In the genomic region with DNA sequence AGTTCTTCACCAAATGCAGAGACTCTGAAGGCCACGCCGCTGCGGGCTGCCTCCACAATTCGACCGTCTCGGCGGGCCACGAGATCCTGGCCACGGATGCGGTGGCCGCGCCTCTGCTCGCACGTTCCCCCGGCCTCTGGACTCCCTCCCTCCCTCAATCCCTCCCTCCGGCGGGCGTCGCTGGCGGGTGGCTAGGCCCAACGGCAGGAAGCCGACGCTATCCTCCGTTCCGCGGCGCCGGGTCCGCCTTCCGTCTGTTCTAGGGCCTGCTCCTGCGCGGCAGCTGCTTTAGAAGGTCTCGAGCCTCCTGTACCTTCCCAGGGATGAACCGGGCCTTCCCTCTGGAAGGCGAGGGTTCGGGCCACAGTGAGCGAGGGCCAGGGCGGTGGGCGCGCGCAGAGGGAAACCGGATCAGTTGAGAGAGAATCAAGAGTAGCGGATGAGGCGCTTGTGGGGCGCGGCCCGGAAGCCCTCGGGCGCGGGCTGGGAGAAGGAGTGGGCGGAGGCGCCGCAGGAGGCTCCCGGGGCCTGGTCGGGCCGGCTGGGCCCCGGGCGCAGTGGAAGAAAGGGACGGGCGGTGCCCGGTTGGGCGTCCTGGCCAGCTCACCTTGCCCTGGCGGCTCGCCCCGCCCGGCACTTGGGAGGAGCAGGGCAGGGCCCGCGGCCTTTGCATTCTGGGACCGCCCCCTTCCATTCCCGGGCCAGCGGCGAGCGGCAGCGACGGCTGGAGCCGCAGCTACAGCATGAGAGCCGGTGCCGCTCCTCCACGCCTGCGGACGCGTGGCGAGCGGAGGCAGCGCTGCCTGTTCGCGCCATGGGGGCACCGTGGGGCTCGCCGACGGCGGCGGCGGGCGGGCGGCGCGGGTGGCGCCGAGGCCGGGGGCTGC, we compare ENCODE assay signal across 8 cellular contexts. TPM values are rescaled to one million over a fixed set of nuclear protein-coding genes. Genes with fewer than 3 reads are reported as not detected.
DNase-seq lines count a peak whose midpoint lies in the region; ATAC-seq and TF ChIP-seq lines count a peak whose summit lies in the region.

A gene with protein sequence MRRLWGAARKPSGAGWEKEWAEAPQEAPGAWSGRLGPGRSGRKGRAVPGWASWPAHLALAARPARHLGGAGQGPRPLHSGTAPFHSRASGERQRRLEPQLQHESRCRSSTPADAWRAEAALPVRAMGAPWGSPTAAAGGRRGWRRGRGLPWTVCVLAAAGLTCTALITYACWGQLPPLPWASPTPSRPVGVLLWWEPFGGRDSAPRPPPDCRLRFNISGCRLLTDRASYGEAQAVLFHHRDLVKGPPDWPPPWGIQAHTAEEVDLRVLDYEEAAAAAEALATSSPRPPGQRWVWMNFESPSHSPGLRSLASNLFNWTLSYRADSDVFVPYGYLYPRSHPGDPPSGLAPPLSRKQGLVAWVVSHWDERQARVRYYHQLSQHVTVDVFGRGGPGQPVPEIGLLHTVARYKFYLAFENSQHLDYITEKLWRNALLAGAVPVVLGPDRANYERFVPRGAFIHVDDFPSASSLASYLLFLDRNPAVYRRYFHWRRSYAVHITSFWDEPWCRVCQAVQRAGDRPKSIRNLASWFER (plus strand): TSS at position 227 of the 887 bp plus-strand sequence. CDS start 213 bp downstream, at position 440.

- intact Hi-C loops in IMR-90 (cut with micrococcal nuclease) = no loop called here

- H3K4me2 ChIP-seq in DND-41 (ENCODE audit: insufficient read depth, low read length) (peak within 1 kb of the TSS; percentile 83), IMR-90 (ENCODE audit: low read depth, low read length) (peak within 1 kb of the TSS; percentile 90), neuronal stem cell (ENCODE audit: insufficient read depth, low read length, poor library complexity, severe bottlenecking) (peak within 1 kb of the TSS; percentile 88)

- in situ Hi-C loops in IMR-90 (cut with MboI; ENCODE audit: low sequenced_read_pairs) = no loop called here

- TF ChIP-seq CTCF in DND-41 (IDR thresholded peaks at IDR 0.05; ENCODE audit: borderline replicate concordance, extremely low read depth, low read length, poor library complexity, severe bottlenecking) = peak; percentile 12
- no peak for TF ChIP-seq CTCF in IMR-90 (conservative IDR thresholded peaks at IDR 0.05; ENCODE audit: low read depth, low read length)
- no peak for TF ChIP-seq CTCF in RWPE2 (IDR thresholded peaks at IDR 0.05; ENCODE audit: poor library complexity, severe bottlenecking)
- TF ChIP-seq CTCF in foreskin keratinocyte (conservative IDR thresholded peaks at IDR 0.05) = peak; percentile 6

- H3K27me3 ChIP-seq in DND-41 (ENCODE audit: insufficient read depth, low read length, poor library complexity) (no peaks in the 10 kb centered on the region), IMR-90 (ENCODE audit: control insufficient read depth, insufficient read depth, low read length) (peaks cover 3% of the 10 kb centered on the region; the same call in 1 of the 2 replicates), RWPE2 (ENCODE audit: insufficient read depth, poor library complexity, severe bottlenecking) (no peaks in the 10 kb centered on the region), foreskin keratinocyte (no peaks in the 10 kb centered on the region), neuronal stem cell (ENCODE audit: control insufficient read depth in 3 of 3, insufficient read depth in 3 of 3, low read depth in 1 of 3, low read length in 3 of 3) (peaks cover 8 to 76% (median 25%) of the 10 kb centered on the region in 3 experiments)

- H2BK120ac ChIP-seq in IMR-90 (ENCODE audit: low read depth, low read length) (peak within 1 kb of the TSS; percentile 87), neuronal stem cell (ENCODE audit: low read depth, low read length) (no peak within 1 kb of the TSS)

- H3K18ac ChIP-seq in IMR-90 (ENCODE audit: low read depth, low read length) = peak within 1 kb of the TSS; percentile 91
- peak within 1 kb of the TSS; percentile 98 for H3K18ac ChIP-seq in neuronal stem cell (ENCODE audit: low read length)

- peak within 1 kb of the TSS; percentile 96 for H4K5ac ChIP-seq in IMR-90 (ENCODE audit: low read depth, low read length)

- ATAC-seq in DND-41 (ENCODE audit: insufficient read depth, low read depth) (peak; percentile 83), GM21529 (IDR thresholded peaks at IDR 0.05; ENCODE audit: unreplicated experiment) (peak; percentile 86), IMR-90 (ENCODE audit: low read depth) (peak; percentile 88), RWPE2 (ENCODE audit: low read depth) (peak; percentile 90), foreskin keratinocyte (peak; percentile 78)

- no peak within 1 kb of the TSS for H2AK5ac ChIP-seq in IMR-90 (ENCODE audit: low read depth, low read length)
- no peak within 1 kb of the TSS for H2AK5ac ChIP-seq in neuronal stem cell (ENCODE audit: low read depth, low read length)

- H2BK15ac ChIP-seq in IMR-90 (ENCODE audit: low read depth, low read length) = peak within 1 kb of the TSS; percentile 0; the same call in 1 of the 3 replicates
- peak within 1 kb of the TSS; percentile 98 for H2BK15ac ChIP-seq in neuronal stem cell (ENCODE audit: low read length)

- H3K14ac ChIP-seq in IMR-90 (replicated peaks; ENCODE audit: low read depth, low read length) (peak within 1 kb of the TSS; percentile 86), neuronal stem cell (ENCODE audit: low read length) (peak within 1 kb of the TSS; percentile 86)

- H3K27ac ChIP-seq in DND-41 (ENCODE audit: low read length) (peak within 1 kb of the TSS; percentile 97), IMR-90 (ENCODE audit: insufficient read depth, low read length) (peak within 1 kb of the TSS; percentile 99), RWPE2 (ENCODE audit: poor library complexity, severe bottlenecking) (peak within 1 kb of the TSS; percentile 66), foreskin keratinocyte (peak within 1 kb of the TSS; percentile 43), neuronal stem cell (replicated peaks; ENCODE audit: low read length) (peak within 1 kb of the TSS; percentile 37)

- H3K23ac ChIP-seq in IMR-90 (ENCODE audit: low read depth, low read length) = peak within 1 kb of the TSS; percentile 41
- peak within 1 kb of the TSS; percentile 97 for H3K23ac ChIP-seq in neuronal stem cell (ENCODE audit: low read depth, low read length, poor library complexity)

- H3K79me1 ChIP-seq in IMR-90 (ENCODE audit: low read depth in 1 of 2, low read length in 2 of 2) = peaks cover 12 to 28% of the 10 kb centered on the region in 2 experiments
- no peaks in the 10 kb centered on the region for H3K79me1 ChIP-seq in neuronal stem cell (ENCODE audit: low read depth, low read length)

- peaks cover 5% of the 10 kb centered on the region for H3K9me1 ChIP-seq in IMR-90 (ENCODE audit: insufficient read depth, low read length)

- H3K4me1 ChIP-seq in DND-41 (ENCODE audit: insufficient read depth, low read length) = peaks cover 55% of the 10 kb centered on the region
- peaks cover 6% of the 10 kb centered on the region for H3K4me1 ChIP-seq in IMR-90 (ENCODE audit: control insufficient read depth, insufficient read depth, low read length)
- H3K4me1 ChIP-seq in RWPE2 (ENCODE audit: insufficient read depth, poor library complexity, severe bottlenecking) = peaks cover 7% of the 10 kb centered on the region
- H3K4me1 ChIP-seq in foreskin keratinocyte = no peaks in the 10 kb centered on the region
- peaks cover 0 to 4% of the 10 kb centered on the region in 2 donors for H3K4me1 ChIP-seq in neuronal stem cell (ENCODE audit: control insufficient read depth in 2 of 2, insufficient read depth in 1 of 2, low read depth in 1 of 2, low read length in 2 of 2)

- H3K9me3 ChIP-seq in DND-41 (ENCODE audit: insufficient read depth, low read length, severe bottlenecking) (no peaks in the 10 kb centered on the region), IMR-90 (ENCODE audit: control insufficient read depth, insufficient read depth, low read length) (no peaks in the 10 kb centered on the region), RWPE2 (ENCODE audit: severe bottlenecking) (no peaks in the 10 kb centered on the region), neuronal stem cell (replicated peaks in 1 of 2; ENCODE audit: control insufficient read depth in 2 of 2, insufficient read depth in 1 of 2, low read depth in 1 of 2, low read length in 2 of 2) (peaks cover 0 to 6% of the 10 kb centered on the region in 2 donors)

- peaks cover 45% of the 10 kb centered on the region for H3K79me2 ChIP-seq in DND-41 (ENCODE audit: insufficient read depth, low read length)

- H3K4ac ChIP-seq in IMR-90 (ENCODE audit: low read depth, low read length) (peak within 1 kb of the TSS; percentile 95), neuronal stem cell (ENCODE audit: low read length) (peak within 1 kb of the TSS; percentile 27)

- peak within 1 kb of the TSS; percentile 89 for H3K9ac ChIP-seq in DND-41 (ENCODE audit: low read depth, low read length)
- peak within 1 kb of the TSS; percentile 97 for H3K9ac ChIP-seq in IMR-90 (ENCODE audit: low read depth, low read length)
- H3K9ac ChIP-seq in neuronal stem cell (ENCODE audit: low read depth, low read length, poor library complexity) = peak within 1 kb of the TSS; percentile 91

- POLR2A ChIA-PET in IMR-90 (lab: Charles Lee; ENCODE audit: unreplicated experiment) = interaction anchor here (0.5 to 0.7 kb wide), 3 partner anchors 16 to 1488 kb away, joined by 3 to 7 read pairs (median 7); a partner anchor contains a TSS

- peak within 1 kb of the TSS; percentile 32; the same call in 1 of the 2 replicates for H2BK20ac ChIP-seq in IMR-90 (ENCODE audit: low read depth, low read length)

- H4K91ac ChIP-seq in IMR-90 (ENCODE audit: insufficient read depth, low read depth, low read length) (peak within 1 kb of the TSS; percentile 95), neuronal stem cell (ENCODE audit: low read depth, low read length, poor library complexity) (peak within 1 kb of the TSS; percentile 66)

- H3K56ac ChIP-seq in IMR-90 (ENCODE audit: extremely low read depth, insufficient read depth, low read length) = peak within 1 kb of the TSS; percentile 66

- CTCF ChIA-PET in IMR-90 (lab: Yijun Ruan, JAX) = interaction anchor here (0.6 kb wide), 1 partner anchor 258 kb away, joined by 4 read pairs; no protein-coding TSS in a partner anchor

- H3K36me3 ChIP-seq in DND-41 (ENCODE audit: insufficient read depth, low read length) (peaks cover 18% of the 10 kb centered on the region), IMR-90 (ENCODE audit: control insufficient read depth, insufficient read depth, low read length) (peaks cover 2% of the 10 kb centered on the region; the same call in 1 of the 2 replicates), RWPE2 (ENCODE audit: low read depth) (no peaks in the 10 kb centered on the region), neuronal stem cell (replicated peaks in 1 of 2; ENCODE audit: control insufficient read depth in 2 of 2, insufficient read depth in 2 of 2, low read length in 2 of 2) (no peaks in the 10 kb centered on the region)

- dilution Hi-C loops in IMR-90 (cut with HindIII; ENCODE audit: low sequenced_read_pairs, unreplicated experiment) = no loop called here

- BruUV-seq in IMR-90 (replicated peaks; lab: Mats Ljungman, UMichigan) = no TSS peak

- no peak for TF ChIP-seq RAD21 in IMR-90 (IDR thresholded peaks at IDR 0.05; ENCODE audit: low read length)

- DNase-seq in DND-41 (peak; percentile 82), IMR-90 (peak; percentile 74), RWPE2 (ENCODE audit: low spot score) (peak; percentile 82), foreskin keratinocyte (peak; percentile 48 to 68), neuronal stem cell (ENCODE audit: low spot score) (peak; percentile 72), superior temporal gyrus (ENCODE audit: extremely low spot score) (peak; percentile 74)
- peak; percentile 58 for DNase-seq in activated gamma-delta T cell treated with anti-CD3 and anti-CD28 coated beads, Interleukin-2, amount 50 U/mL, for 16 hours (ENCODE audit: low read depth)

- peak within 1 kb of the TSS; percentile 55 to 71 for H3K4me3 ChIP-seq in DND-41 (ENCODE audit: low read depth in 1 of 2, low read length in 2 of 2)
- peak within 1 kb of the TSS; percentile 69 for H3K4me3 ChIP-seq in IMR-90 (ENCODE audit: insufficient read depth, low read depth, low read length)
- H3K4me3 ChIP-seq in RWPE2 (ENCODE audit: severe bottlenecking) = peak within 1 kb of the TSS; percentile 42
- H3K4me3 ChIP-seq in neuronal stem cell (ENCODE audit: low read length in 2 of 2) = peak within 1 kb of the TSS; percentile 45 to 87

- H4K20me1 ChIP-seq in DND-41 (ENCODE audit: insufficient read depth, low read length) (peaks cover 4% of the 10 kb centered on the region; the same call in 1 of the 2 replicates), IMR-90 (ENCODE audit: insufficient read depth, low read length) (peaks cover 10% of the 10 kb centered on the region; the same call in 1 of the 2 replicates)

- peak within 1 kb of the TSS; percentile 91 for H2BK5ac ChIP-seq in IMR-90 (ENCODE audit: low read depth, low read length, poor library complexity, severe bottlenecking)
- no peak within 1 kb of the TSS for H2BK5ac ChIP-seq in neuronal stem cell (ENCODE audit: low read length)

- H4K8ac ChIP-seq in IMR-90 (ENCODE audit: low read depth in 2 of 2, low read length in 2 of 2) = peak within 1 kb of the TSS; percentile 87 to 94
- H4K8ac ChIP-seq in neuronal stem cell (ENCODE audit: low read depth, low read length) = peak within 1 kb of the TSS; percentile 57

- peak within 1 kb of the TSS; percentile 92 for H2AK9ac ChIP-seq in IMR-90 (replicated peaks; ENCODE audit: low read depth, low read length, poor library complexity)

- TF ChIP-seq POLR2A in IMR-90 (IDR thresholded peaks at IDR 0.05; ENCODE audit: low read depth, low read length) = peak; percentile 64

- peak within 1 kb of the TSS; percentile 66 for H2BK12ac ChIP-seq in neuronal stem cell (ENCODE audit: low read length)

- WGBS in IMR-90 (ENCODE audit: extremely low coverage in 2 of 2, insufficient read length in 1 of 2), 2 experiments = 3% methylated on average over 34 of the region's 101 CpGs; no CpG with 5 or more reads in 1 of the 2 experiments
- WGBS in neuronal stem cell (ENCODE audit: extremely low coverage in 2 of 2, insufficient read length in 2 of 2, insufficient replicate concordance in 1 of 2), 2 donors = no CpG with 5 or more reads among the region's 101 CpGs

- H2AFZ ChIP-seq in DND-41 (ENCODE audit: low read depth, low read length) = peak within 1 kb of the TSS; percentile 93
- peak within 1 kb of the TSS; percentile 98 for H2AFZ ChIP-seq in IMR-90 (replicated peaks; ENCODE audit: low read length, poor library complexity)
- H2AFZ ChIP-seq in neuronal stem cell (ENCODE audit: low read length) = peak within 1 kb of the TSS; percentile 96

RNA-seq across cellular contexts. Expression of the gene that starts here (rescaled TPM):
- total RNA-seq in IMR-90 (2012; rRNA removed) (2.2 and 3.1 TPM in 2 replicates), foreskin keratinocyte (2.4 and 3.2 TPM in 2 replicates)
- polyA plus RNA-seq in IMR-90 (2012; rRNA removed) (2.4 TPM in 2 replicates), foreskin keratinocyte (1.3 and 1.5 TPM in 2 replicates)
- polyA plus RNA-seq in IMR-90 (2012; cell fraction: cytosol; rRNA removed) = 1.4 and 2.3 TPM in 2 replicates
- polyA plus RNA-seq in IMR-90 (2012; cell fraction: nucleus; rRNA removed; ENCODE audit: low replicate concordance) = 1.7 and 1.9 TPM in 2 replicates
- polyA plus RNA-seq in neuronal stem cell (2013, experiment 1 of 2) = 1.4 TPM
- polyA plus RNA-seq in neuronal stem cell (2013, experiment 2 of 2) = 1.4 TPM

Comparison
In these comparisons a context has a peak if more than half of its experiments do, and no peak if none do; other contexts are left out.
1. Peak in every context shown above with its lines: DNase-seq, ATAC-seq, H3K4me3 ChIP-seq and H3K27ac ChIP-seq.
2. H3K27ac ChIP-seq: peak in every context shown above with its lines; median percentile 99 in IMR-90; 97 in DND-41; 66 in RWPE2; 43 in foreskin keratinocyte; 37 in neuronal stem cell.
3. CTCF ChIP-seq: peak in DND-41 (single experiment) and foreskin keratinocyte (single experiment); none in IMR-90 (single experiment) and RWPE2 (single experiment).